Comparison of ENCODE assay signal across 1 cellular context in the genomic region with DNA sequence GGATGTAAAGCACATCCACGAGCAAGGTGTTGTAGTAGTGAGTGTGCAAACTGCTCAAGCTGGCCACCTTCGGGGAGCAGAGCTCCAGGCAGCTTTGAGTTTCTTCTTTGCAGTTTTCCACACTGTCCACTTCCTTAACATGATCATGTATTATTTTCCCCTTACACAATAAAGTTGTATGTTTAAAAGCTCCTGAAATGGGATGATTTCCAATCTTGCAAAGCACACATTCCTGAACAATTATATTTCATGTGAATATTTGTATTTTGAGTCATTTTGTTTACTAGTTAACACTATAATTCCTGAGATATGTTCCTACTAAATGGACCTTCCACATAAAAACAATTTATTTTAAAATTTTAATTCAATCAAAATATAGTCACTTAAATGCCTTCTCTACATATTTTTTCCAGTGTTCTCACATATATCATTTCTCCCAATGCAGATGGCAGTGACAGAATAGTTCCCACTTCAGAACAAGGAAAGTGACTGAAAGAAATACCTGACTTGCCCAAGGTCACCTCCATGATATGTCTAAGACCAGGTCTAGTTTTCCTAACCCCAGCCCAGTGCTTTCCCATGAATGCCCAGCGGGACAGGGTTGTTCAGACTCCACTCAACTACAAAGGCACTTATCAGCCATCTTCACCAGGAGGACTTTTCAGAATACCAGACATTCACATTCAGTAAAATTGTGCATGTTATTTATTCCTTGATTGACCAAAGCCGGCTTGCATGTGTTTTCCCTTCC.
TF ChIP-seq lines count a peak whose summit lies in the region.

No MANE protein-coding gene starts in this region.

TF ChIP-seq in H1, 55 proteins besides CTCF, POLR2A, EP300 and RAD21:
- no peak for TF ChIP-seq TAF7 (optimal IDR thresholded peaks at IDR 0.05; ENCODE audit: borderline replicate concordance, low read depth, low read length)
- no peak for TF ChIP-seq JUN (IDR thresholded peaks at IDR 0.05; ENCODE audit: low read depth, low read length)
- no peak for TF ChIP-seq RXRA (IDR thresholded peaks at IDR 0.05; ENCODE audit: insufficient read depth, low read depth, low read length)
- no peak for TF ChIP-seq E2F6 (IDR thresholded peaks at IDR 0.05)
- no peak for TF ChIP-seq CBX8 (IDR thresholded peaks at IDR 0.05; ENCODE audit: borderline replicate concordance, low read depth, low read length)
- no peak for TF ChIP-seq CHD1 (IDR thresholded peaks at IDR 0.05; ENCODE audit: low read depth, low read length)
- TF ChIP-seq, protein P1, sequence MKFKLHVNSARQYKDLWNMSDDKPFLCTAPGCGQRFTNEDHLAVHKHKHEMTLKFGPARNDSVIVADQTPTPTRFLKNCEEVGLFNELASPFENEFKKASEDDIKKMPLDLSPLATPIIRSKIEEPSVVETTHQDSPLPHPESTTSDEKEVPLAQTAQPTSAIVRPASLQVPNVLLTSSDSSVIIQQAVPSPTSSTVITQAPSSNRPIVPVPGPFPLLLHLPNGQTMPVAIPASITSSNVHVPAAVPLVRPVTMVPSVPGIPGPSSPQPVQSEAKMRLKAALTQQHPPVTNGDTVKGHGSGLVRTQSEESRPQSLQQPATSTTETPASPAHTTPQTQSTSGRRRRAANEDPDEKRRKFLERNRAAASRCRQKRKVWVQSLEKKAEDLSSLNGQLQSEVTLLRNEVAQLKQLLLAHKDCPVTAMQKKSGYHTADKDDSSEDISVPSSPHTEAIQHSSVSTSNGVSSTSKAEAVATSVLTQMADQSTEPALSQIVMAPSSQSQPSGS (IDR thresholded peaks at IDR 0.05; ENCODE audit: low read length) = no peak
- TF ChIP-seq FOSL1 (IDR thresholded peaks at IDR 0.05; ENCODE audit: insufficient read depth, low read depth, low read length) = no peak
- TF ChIP-seq SP4 (IDR thresholded peaks at IDR 0.05; ENCODE audit: low read length) = no peak
- no peak for TF ChIP-seq RNF2 (IDR thresholded peaks at IDR 0.05; ENCODE audit: borderline replicate concordance, low read depth, low read length, missing control alignments, poor library complexity, severe bottlenecking)
- no peak for TF ChIP-seq JUND (IDR thresholded peaks at IDR 0.05; ENCODE audit: low read length)
- no peak for TF ChIP-seq MAFK (IDR thresholded peaks at IDR 0.05; ENCODE audit: low read depth, low read length)
- TF ChIP-seq NRF1 (IDR thresholded peaks at IDR 0.05; ENCODE audit: low read depth, low read length) = no peak
- no peak for TF ChIP-seq SAP30 (IDR thresholded peaks at IDR 0.05; ENCODE audit: insufficient read depth, insufficient replicate concordance, low read length)
- TF ChIP-seq SIN3A (conservative IDR thresholded peaks at IDR 0.05 in 1 of 2, IDR thresholded peaks at IDR 0.05 in 1 of 2; ENCODE audit: low read depth in 1 of 2, low read length in 2 of 2) = no peak
- TF ChIP-seq SP2 (IDR thresholded peaks at IDR 0.05; ENCODE audit: low read length) = no peak
